In genomic region chr18:27887711-27888495, GRCh38 we compare ENCODE assay signal across 23 cellular contexts.
DNase-seq lines count a peak whose midpoint lies in the region; ATAC-seq, FAIRE-seq and TF ChIP-seq lines count a peak whose summit lies in the region.
"Had no signal": no experiment of that assay in that cellular context is flagged by ENCODE, and none has a peak within 500 bp of the region (broad histone marks: within the 10 kb centered on the region; RNA-seq: fewer than 3 reads in every experiment).

No MANE protein-coding gene starts in this region.

- intact Hi-C loops in kidney (cut with DNase I) (no loop called here), tibial artery (cut with DNase I; ENCODE audit: low total_unique reads) (no loop called here)

- ATAC-seq in stimulated activated naive CD8-positive, alpha-beta T cell treated with anti-CD3 and anti-CD28 coated beads, Interleukin-15, Interleukin-2, amounts not matched to agents 100 U/mL and 50 U/mL, for 24 hours: no peak
- ATAC-seq: activated T-cell treated with anti-CD3 and anti-CD28 coated beads, Interleukin-2, amount 50 U/mL, for 4 hours had no signal

- peak overlapping the region; percentile 51 for H2AFZ ChIP-seq in parathyroid adenoma
- H2AFZ ChIP-seq: hepatocyte had no signal

- TF ChIP-seq CTCF in chondrocyte (IDR thresholded peaks at IDR 0.05) (no peak), parathyroid adenoma (IDR thresholded peaks at IDR 0.05) (no peak), kidney (IDR thresholded peaks at IDR 0.05; ENCODE audit: borderline replicate concordance, extremely low read depth, insufficient read depth) (no peak), tibial artery (IDR thresholded peaks at IDR 0.05) (no peak)

- no peaks in the 10 kb centered on the region for H3K36me3 ChIP-seq in parathyroid adenoma (ENCODE audit: control insufficient read depth, insufficient read depth, low read length)
- H3K36me3 ChIP-seq in kidney (ENCODE audit: control insufficient read depth in 1 of 2, insufficient read depth in 2 of 2, low read length in 2 of 2): no peaks in the 10 kb centered on the region
- H3K36me3 ChIP-seq in tibial artery: no peaks in the 10 kb centered on the region

- no peaks in the 10 kb centered on the region for H3K4me1 ChIP-seq in parathyroid adenoma
- no peaks in the 10 kb centered on the region for H3K4me1 ChIP-seq in kidney (ENCODE audit: control insufficient read depth in 1 of 2, insufficient read depth in 1 of 2, low read depth in 1 of 2, low read length in 2 of 2)
- no peaks in the 10 kb centered on the region for H3K4me1 ChIP-seq in tibial artery

- no peaks in the 10 kb centered on the region for H3K36me3 Mint-ChIP-seq in chondrocyte (ENCODE audit: low read depth)
- H3K36me3 Mint-ChIP-seq: CD4-positive, CD25-positive, alpha-beta regulatory T cell had no signal

- DNase-seq in EL: peak; percentile 62
- peak; percentile 92 for DNase-seq in NCI-H226
- DNase-seq in chondrocyte (ENCODE audit: low spot score): no peak
- DNase-seq in GF-D8 (lab: John Stamatoyannopoulos, UW): no peak
- DNase-seq in kidney: no peak
- no peak for DNase-seq in tibial artery
- DNase-seq in stimulated activated naive CD8-positive, alpha-beta T cell treated with anti-CD3 and anti-CD28 coated beads, Interleukin-15, Interleukin-2, amounts not matched to agents 100 U/mL and 50 U/mL, for 24 hours: no peak
- DNase-seq: activated CD4-positive, CD25-positive, alpha-beta regulatory T cell treated with anti-CD3 and anti-CD28 coated beads, Interleukin-2, amount 50 U/mL, for 72 hours; activated CD8-positive, alpha-beta memory T cell treated with anti-CD3 and anti-CD28 coated beads for 24 hours; activated naive CD4-positive, alpha-beta T cell treated with anti-CD3 and anti-CD28 coated beads for 36 hours; activated T-cell treated with anti-CD3 and anti-CD28 coated beads, Interleukin-2, amount 50 U/mL, for 4 hours; CD4-positive, CD25-positive, alpha-beta regulatory T cell; GOT3; NCI-H1105; NCI-H2081; NCI-H510A treated with DMSO at 0.1 percent for 48 hours; retina; RPMI8226 had no signal

- no peak overlapping the region for H3K4me2 ChIP-seq in parathyroid adenoma (ENCODE audit: low read length)
- H3K4me2 ChIP-seq: hepatocyte had no signal

- H3K27me3 ChIP-seq in parathyroid adenoma (ENCODE audit: control insufficient read depth, insufficient read depth, low read length): no peaks in the 10 kb centered on the region
- no peaks in the 10 kb centered on the region for H3K27me3 ChIP-seq in tibial artery
- H3K27me3 ChIP-seq: hepatocyte had no signal

- H3K4me3 ChIP-seq in parathyroid adenoma (ENCODE audit: low read depth, low read length) (no peak overlapping the region), kidney (ENCODE audit: low read length in 2 of 2) (no peak overlapping the region), tibial artery (no peak overlapping the region)
- H3K4me3 ChIP-seq: hepatocyte, lung had no signal

- peak overlapping the region; percentile 83 for H3K27ac Mint-ChIP-seq in chondrocyte (ENCODE audit: unreplicated experiment)
- H3K27ac Mint-ChIP-seq: activated naive CD4-positive, alpha-beta T cell treated with anti-CD3 and anti-CD28 coated beads for 36 hours; CD4-positive, CD25-positive, alpha-beta regulatory T cell had no signal

- no peaks in the 10 kb centered on the region for H3K27me3 Mint-ChIP-seq in chondrocyte (ENCODE audit: low read depth)
- H3K27me3 Mint-ChIP-seq: CD4-positive, CD25-positive, alpha-beta regulatory T cell had no signal

- no peak for FAIRE-seq in kidney (lab: Jason Lieb, UNC)
- FAIRE-seq: colon, islet of Langerhans had no signal

- H3K9me3 ChIP-seq in parathyroid adenoma (ENCODE audit: control insufficient read depth, low read length) (no peaks in the 10 kb centered on the region), kidney (ENCODE audit: control insufficient read depth in 1 of 2, low read length in 2 of 2) (no peaks in the 10 kb centered on the region), tibial artery (no peaks in the 10 kb centered on the region)

- H3K27ac ChIP-seq in parathyroid adenoma (no peak overlapping the region), kidney (ENCODE audit: low read depth in 2 of 2, low read length in 2 of 2) (no peak overlapping the region), tibial artery (no peak overlapping the region)
- H3K27ac ChIP-seq: hepatocyte had no signal

- no peaks in the 10 kb centered on the region for H3K79me2 ChIP-seq in parathyroid adenoma
- H3K79me2 ChIP-seq: hepatocyte had no signal

- no peak overlapping the region for H3K9ac ChIP-seq in parathyroid adenoma
- H3K9ac ChIP-seq in kidney (ENCODE audit: low read length in 2 of 2): no peak overlapping the region

- no peak overlapping the region for H3K4me3 Mint-ChIP-seq in chondrocyte (ENCODE audit: unreplicated experiment)
- H3K4me3 Mint-ChIP-seq: activated naive CD4-positive, alpha-beta T cell treated with anti-CD3 and anti-CD28 coated beads for 36 hours; activated T-cell treated with anti-CD3 and anti-CD28 coated beads, Interleukin-2, amount 50 U/mL, for 4 hours; CD4-positive, CD25-positive, alpha-beta regulatory T cell had no signal

- H3K4me1 Mint-ChIP-seq in chondrocyte (ENCODE audit: low read depth): peaks cover 14% of the 10 kb centered on the region
- H3K4me1 Mint-ChIP-seq: CD4-positive, CD25-positive, alpha-beta regulatory T cell had no signal

- H3K9me3 Mint-ChIP-seq in chondrocyte (ENCODE audit: low read depth): peaks cover 4% of the 10 kb centered on the region

Comparison
In these comparisons a context has a peak if more than half of its experiments do, and no peak if none do; other contexts are left out.
1. DNase-seq: peak in EL (single experiment) and NCI-H226 (single experiment); none in chondrocyte (single experiment), GF-D8 (single experiment), kidney (single experiment), tibial artery (0 of 2) and stimulated activated naive CD8-positive, alpha-beta T cell treated with anti-CD3 and anti-CD28 coated beads, Interleukin-15, Interleukin-2, amounts not matched to agents 100 U/mL and 50 U/mL, for 24 hours (single experiment).